33 cellular contexts compared by ENCODE assay signal in the genomic region with DNA sequence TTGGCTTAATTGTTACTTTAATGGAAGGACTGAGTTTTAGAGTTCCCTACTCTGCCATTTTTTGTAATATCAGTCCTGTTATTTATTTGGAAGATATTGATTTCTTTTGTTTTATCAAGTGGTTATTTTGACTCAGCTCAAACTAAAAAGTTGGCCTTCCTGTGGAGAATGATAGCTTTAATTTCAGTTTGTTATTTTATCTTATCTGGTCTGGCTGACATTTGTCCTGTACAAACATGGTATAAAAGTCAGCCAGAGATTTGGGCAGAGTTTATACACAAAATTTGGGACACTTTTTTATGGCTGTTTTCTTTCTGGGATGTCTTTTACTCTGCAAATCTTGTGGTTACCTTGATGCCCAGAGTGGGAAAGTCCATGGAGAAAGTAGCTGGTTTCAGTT. TPM values are rescaled to one million over a fixed set of nuclear protein-coding genes. Genes with fewer than 3 reads are reported as not detected.
DNase-seq lines count a peak whose midpoint lies in the region; ATAC-seq, FAIRE-seq and TF ChIP-seq lines count a peak whose summit lies in the region.
"Had no signal": no experiment of that assay in that cellular context is flagged by ENCODE, and none has a peak within 500 bp of the region (broad histone marks: within the 10 kb centered on the region; RNA-seq: fewer than 3 reads in every experiment).

No MANE protein-coding gene starts in this region.

- TF ChIP-seq EP300 in HepG2 (IDR thresholded peaks at IDR 0.05; ENCODE audit: low read depth in 2 of 2, low read length in 2 of 2): no peak
- no peak for TF ChIP-seq EP300 in HepG2 (CRISPR knock-in tag; IDR thresholded peaks at IDR 0.05; ENCODE audit: borderline replicate concordance)

- intact Hi-C loops in HepG2 (cut with micrococcal nuclease; ENCODE audit: unreplicated experiment): no loop called here
- intact Hi-C loops in right lobe of liver (cut with DNase I): no loop called here
- intact Hi-C loops in psoas muscle (cut with DNase I): no loop called here

- H3K27ac ChIP-seq in liver (ENCODE audit: low read depth in 1 of 2, low read length in 2 of 2) (no peak overlapping the region), HepG2 (ENCODE audit: extremely low read length, insufficient read depth, low read length) (no peak overlapping the region), right lobe of liver (no peak overlapping the region), psoas muscle (no peak overlapping the region)
- H3K27ac ChIP-seq: 22Rv1; A549; BLaER1; BLaER1 treated with 17β-estradiol and CSF1 and Interleukin-3, amounts not matched to agents 10 nM and 100 nM; C4-2B had no signal

- TF ChIP-seq RAD21 in liver (IDR thresholded peaks at IDR 0.05) (no peak), HepG2 (CRISPR knock-in tag; IDR thresholded peaks at IDR 0.05) (no peak)

- H3K4me1 ChIP-seq in liver (ENCODE audit: control insufficient read depth in 4 of 4, insufficient read depth in 4 of 4, low read length in 3 of 4) (peaks cover 0 to 3% (median 0%) of the 10 kb centered on the region in 4 donors), HepG2 (ENCODE audit: insufficient read depth, low read length) (no peaks in the 10 kb centered on the region), right lobe of liver (no peaks in the 10 kb centered on the region), psoas muscle (no peaks in the 10 kb centered on the region)
- H3K4me1 ChIP-seq: A549; BE2C; BLaER1; BLaER1 treated with 17β-estradiol and CSF1 and Interleukin-3, amounts not matched to agents 10 nM and 100 nM; Caco-2 had no signal

- CTCF ChIA-PET in HepG2 (lab: Yijun Ruan, JAX; ENCODE audit: low intra/inter-chr PET ratio, low total read pairs): no interaction called here

- no TSS peak for BruUV-seq in HepG2 (replicated peaks; lab: Mats Ljungman, UMichigan)

- no peak overlapping the region for H3K4me2 ChIP-seq in HepG2 (ENCODE audit: low read depth, low read length)
- H3K4me2 ChIP-seq: A549; BLaER1; BLaER1 treated with 17β-estradiol and CSF1 and Interleukin-3, amounts not matched to agents 10 nM and 100 nM had no signal

- DNase-seq in HepG2 (ENCODE audit: low spot score) (no peak), left lobe of liver (ENCODE audit: low spot score) (no peak), right lobe of liver (no peak), psoas muscle (no peak)
- no peak for DNase-seq in stimulated activated CD4-positive, alpha-beta T cell treated with anti-CD3 and anti-CD28 coated beads, Interleukin-15, amount 100 ng/mL, for 24 hours
- DNase-seq: 8988T; ACHN; AML-193; BE2C; C1 segment of cervical spinal cord; Caco-2; Calu3; CD4-positive, alpha-beta memory T cell; CD4-positive, alpha-beta T cell; CD4-positive, CD25-positive, alpha-beta regulatory T cell; CD8-positive, alpha-beta memory T cell; CD8-positive, alpha-beta T cell; COR-L47; DMS 273 treated with DMSO at 0.1 percent for 48 hours; DMS153; DMS53; DMS79; DMS79 treated with DMSO at 0.1 percent for 48 hours; DND-41; EL had no signal

- H3K9ac ChIP-seq in liver (ENCODE audit: low read depth in 1 of 2, low read length in 2 of 2) (no peak overlapping the region), HepG2 (ENCODE audit: insufficient read depth, low read depth, low read length) (no peak overlapping the region)
- H3K9ac ChIP-seq: BLaER1; BLaER1 treated with 17β-estradiol and CSF1 and Interleukin-3, amounts not matched to agents 10 nM and 100 nM had no signal

- H3K4me3 ChIP-seq in liver (ENCODE audit: low read depth in 1 of 3, low read length in 3 of 3) (no peak overlapping the region), HepG2 (replicated peaks in 1 of 3; ENCODE audit: insufficient read depth in 1 of 3, low read depth in 2 of 3, low read length in 3 of 3) (no peak overlapping the region), right lobe of liver (no peak overlapping the region), psoas muscle (no peak overlapping the region)
- H3K4me3 ChIP-seq: A549; BLaER1; BLaER1 treated with 17β-estradiol and CSF1 and Interleukin-3, amounts not matched to agents 10 nM and 100 nM had no signal

- in situ Hi-C loops in HepG2 (cut with HindIII; ENCODE audit: extremely low pct_ligation_motif_present, low pct_unique_long_range_greater_than_20kb): no loop called here

- no peaks in the 10 kb centered on the region for H3K36me3 ChIP-seq in liver (ENCODE audit: control insufficient read depth in 4 of 4, insufficient read depth in 3 of 4, low read depth in 1 of 4, low read length in 3 of 4)
- H3K36me3 ChIP-seq in HepG2 (replicated peaks in 1 of 2; ENCODE audit: control insufficient read depth in 1 of 2, insufficient read depth in 2 of 2, low read length in 2 of 2): no peaks in the 10 kb centered on the region
- no peaks in the 10 kb centered on the region for H3K36me3 ChIP-seq in right lobe of liver
- no peaks in the 10 kb centered on the region for H3K36me3 ChIP-seq in psoas muscle (ENCODE audit: insufficient read depth in 1 of 2, low read depth in 1 of 2)
- H3K36me3 ChIP-seq: BE2C; BLaER1; BLaER1 treated with 17β-estradiol and CSF1 and Interleukin-3, amounts not matched to agents 10 nM and 100 nM had no signal

- no peak for TF ChIP-seq POLR2A in HepG2 (IDR thresholded peaks at IDR 0.05; ENCODE audit: insufficient read depth in 1 of 2, low read depth in 2 of 2, low read length in 2 of 2)
- TF ChIP-seq POLR2A in right lobe of liver (IDR thresholded peaks at IDR 0.05): no peak

- POLR2A ChIA-PET in HepG2 (lab: Yijun Ruan, JAX): no interaction called here

- no peaks in the 10 kb centered on the region for H3K79me2 ChIP-seq in HepG2 (ENCODE audit: insufficient read depth, low read length)

- no peak overlapping the region for H2AFZ ChIP-seq in HepG2 (ENCODE audit: low read length)

- FAIRE-seq in HepG2 (lab: Jason Lieb, UNC): no peak
- FAIRE-seq: A204.1, A549, D721Med had no signal

- H3K9me3 ChIP-seq in liver (ENCODE audit: control insufficient read depth in 4 of 4, low read length in 3 of 4) (peaks cover 0 to 4% (median 0%) of the 10 kb centered on the region in 4 donors), HepG2 (ENCODE audit: low read length) (no peaks in the 10 kb centered on the region), right lobe of liver (no peaks in the 10 kb centered on the region), psoas muscle (peaks cover 5% of the 10 kb centered on the region)
- H3K9me3 ChIP-seq: A549, BE2C, BLaER1, Caco-2 had no signal

- no peaks in the 10 kb centered on the region for H3K27me3 ChIP-seq in liver (ENCODE audit: control insufficient read depth in 4 of 4, insufficient read depth in 4 of 4, low read length in 3 of 4)
- no peaks in the 10 kb centered on the region for H3K27me3 ChIP-seq in HepG2 (ENCODE audit: control insufficient read depth in 1 of 2, insufficient read depth in 2 of 2, low read length in 2 of 2)
- no peaks in the 10 kb centered on the region for H3K27me3 ChIP-seq in right lobe of liver
- no peaks in the 10 kb centered on the region for H3K27me3 ChIP-seq in psoas muscle (ENCODE audit: insufficient read depth in 3 of 3, low read length in 2 of 3)
- H3K27me3 ChIP-seq: BE2C; BLaER1; BLaER1 treated with 17β-estradiol and CSF1 and Interleukin-3, amounts not matched to agents 10 nM and 100 nM had no signal

- ATAC-seq in HepG2: no peak
- ATAC-seq in left lobe of liver: peak; percentile 69
- ATAC-seq in right lobe of liver: peak; percentile 44 to 83 (median 74)
- ATAC-seq in psoas muscle: no peak
- ATAC-seq: A549; CD8-positive, alpha-beta T cell had no signal

- TF ChIP-seq CTCF in liver (IDR thresholded peaks at IDR 0.05; ENCODE audit: low read depth, low read length, missing input control) (no peak), HepG2 (CRISPR knock-in tag; IDR thresholded peaks at IDR 0.05) (no peak), right lobe of liver (IDR thresholded peaks at IDR 0.05) (no peak), psoas muscle (IDR thresholded peaks at IDR 0.05) (no peak)

- H4K20me1 ChIP-seq in HepG2 (ENCODE audit: insufficient read depth, low read length): no peaks in the 10 kb centered on the region
- H4K20me1 ChIP-seq: BLaER1; BLaER1 treated with 17β-estradiol and CSF1 and Interleukin-3, amounts not matched to agents 10 nM and 100 nM had no signal

TF ChIP-seq in liver, 16 proteins besides CTCF, POLR2A, EP300 and RAD21:
- TF ChIP-seq HNF4A (conservative IDR thresholded peaks at IDR 0.05): peak in 1 of 2 donors; percentile 12
- peak; percentile 41 for TF ChIP-seq YY1 (IDR thresholded peaks at IDR 0.05)
- TF ChIP-seq JUND (IDR thresholded peaks at IDR 0.05): no peak

TF ChIP-seq in HepG2, 621 proteins besides CTCF, POLR2A, EP300 and RAD21 (continues in another document):
- TF ChIP-seq NFYC (CRISPR knock-in tag; IDR thresholded peaks at IDR 0.05) (no peak), ZNF589 (CRISPR knock-in tag; conservative IDR thresholded peaks at IDR 0.05) (no peak), NCOA1 (CRISPR knock-in tag; IDR thresholded peaks at IDR 0.05) (no peak), NAIF1 (CRISPR knock-in tag; IDR thresholded peaks at IDR 0.05; ENCODE audit: borderline replicate concordance) (no peak)

RNA-seq across cellular contexts. Expression of a gene that starts 41.4 kb away (rescaled TPM):
- total RNA-seq in liver (10 to 100 TPM; 19.4 to 28.6 TPM), HepG2 (2016; rRNA removed; fragmentation: Illumina TruSeq; extraction: Trizol) (68.8 and 75.8 TPM in 2 replicates), left lobe of liver (36.2 TPM), right lobe of liver (10 to 100 TPM; 21.0 to 52.8 (median 28.5) TPM), psoas muscle (10 to 100 TPM; 61.1 to 90.3 (median 76.4) TPM)
- polyA plus RNA-seq in liver (100 to 1,000 TPM in 1 of 2 donors, 10 to 100 TPM in 1; 26.5 to 107 TPM), HepG2 (2011; rRNA removed) (51.1 and 55.9 TPM in 2 replicates), psoas muscle (10 to 100 TPM; 37.3 to 77.7 (median 56.3) TPM)
- total RNA-seq in HepG2 (2016; cell fraction: cytosol; rRNA removed; fragmentation: Illumina TruSeq; extraction: Trizol; ENCODE audit: low read depth): 136 and 179 TPM in 2 replicates
- 70.3 and 76.9 TPM in 2 replicates for total RNA-seq in HepG2 (2016; cell fraction: insoluble cytoplasmic fraction; rRNA removed; fragmentation: Illumina TruSeq; extraction: Trizol)
- 133 and 153 TPM in 2 replicates for total RNA-seq in HepG2 (2016; cell fraction: membrane; rRNA removed; fragmentation: Illumina TruSeq; extraction: Trizol)
- total RNA-seq in HepG2 (2016; cell fraction: nucleus; rRNA removed; fragmentation: Illumina TruSeq; extraction: Trizol): 29.9 and 32.8 TPM in 2 replicates
- 32.0 and 42.0 TPM in 2 replicates for polyA plus RNA-seq in HepG2 (2011; cell fraction: cytosol; rRNA removed)
- polyA plus RNA-seq in HepG2 (2011; cell fraction: nucleus; rRNA removed): 21.3 and 28.5 TPM in 2 replicates
- 51.5 and 65.8 TPM in 2 replicates for polyA plus RNA-seq in HepG2 (2012)
- 200 and 273 TPM in 2 replicates for polyA plus RNA-seq in HepG2 (2016; cell fraction: cytosol; fragmentation: Illumina TruSeq; extraction: Trizol; ENCODE audit: low read depth)
- polyA plus RNA-seq in HepG2 (2016; cell fraction: insoluble cytoplasmic fraction; fragmentation: Illumina TruSeq; extraction: Trizol; ENCODE audit: low read depth): 69.9 and 93.8 TPM in 2 replicates
- polyA plus RNA-seq in HepG2 (2016; cell fraction: membrane; fragmentation: Illumina TruSeq; extraction: Trizol; ENCODE audit: low read depth): 154 and 167 TPM in 2 replicates
- 76.3 and 81.3 TPM in 2 replicates for polyA plus RNA-seq in HepG2 (2016; cell fraction: nucleus; fragmentation: Illumina TruSeq; extraction: Trizol; ENCODE audit: insufficient read depth, low read depth)
- polyA minus RNA-seq in HepG2 (2011; rRNA and poly(A)+ RNA removed; ENCODE audit: low replicate concordance): 24.8 and 35.4 TPM in 2 replicates
- polyA minus RNA-seq in HepG2 (2011; cell fraction: cytosol; rRNA and poly(A)+ RNA removed): 11.2 and 14.0 TPM in 2 replicates
- 18.5 and 27.1 TPM in 2 replicates for polyA minus RNA-seq in HepG2 (2011; cell fraction: nucleus; rRNA and poly(A)+ RNA removed)

Comparison
In these comparisons a context has a peak if more than half of its experiments do, and no peak if none do; other contexts are left out.
1. ATAC-seq: peak in left lobe of liver (single experiment) and right lobe of liver (4 of 4); none in HepG2 (single experiment) and psoas muscle (0 of 4).